Comparison of ENCODE assay signal across 8 cellular contexts in genomic region chr15:31328425-31328998, GRCh38. TPM values are rescaled to one million over a fixed set of nuclear protein-coding genes. Genes with fewer than 3 reads are reported as not detected.
DNase-seq lines count a peak whose midpoint lies in the region; ATAC-seq and TF ChIP-seq lines count a peak whose summit lies in the region.

No MANE protein-coding gene starts in this region.

- in situ Hi-C loops in KBM-7 (cut with MboI; ENCODE audit: low pct_unique_long_range_greater_than_20kb, low sequenced_read_pairs): no loop called here

- peak overlapping the region; percentile 94 to 100 (median 98) for H3K4me3 Mint-ChIP-seq in CD4-positive, CD25-positive, alpha-beta regulatory T cell

- H3K4me1 ChIP-seq in CD4-positive, CD25-positive, alpha-beta regulatory T cell (ENCODE audit: control insufficient read depth, insufficient read depth, low read length, poor library complexity, severe bottlenecking): peaks cover 60% of the 10 kb centered on the region
- H3K4me1 ChIP-seq in muscle layer of duodenum (ENCODE audit: control insufficient read depth in 1 of 2, insufficient read depth in 2 of 2, low read length in 2 of 2) (peaks cover 28 to 45% of the 10 kb centered on the region in 2 donors), stomach smooth muscle (ENCODE audit: control insufficient read depth, insufficient read depth, low read length) (peaks cover 48% of the 10 kb centered on the region)

- peak overlapping the region; percentile 93 to 97 (median 95) for H3K27ac Mint-ChIP-seq in CD4-positive, CD25-positive, alpha-beta regulatory T cell

- H3K27ac ChIP-seq in CD4-positive, CD25-positive, alpha-beta regulatory T cell (ENCODE audit: insufficient read depth, low read length, poor library complexity, severe bottlenecking): peak overlapping the region; percentile 99
- H3K27ac ChIP-seq in dorsolateral prefrontal cortex (peak overlapping the region in 58 of 59 donors; percentile 40 to 100 (median 92)), muscle layer of duodenum (ENCODE audit: low read length) (peak overlapping the region; percentile 91), stomach smooth muscle (ENCODE audit: low read length) (peak overlapping the region; percentile 62)

- H3K9me3 ChIP-seq in CD4-positive, CD25-positive, alpha-beta regulatory T cell (ENCODE audit: control insufficient read depth in 2 of 2, low read length in 2 of 2): no peaks in the 10 kb centered on the region
- no peaks in the 10 kb centered on the region for H3K9me3 ChIP-seq in muscle layer of duodenum (ENCODE audit: control insufficient read depth in 1 of 2, low read length in 2 of 2)
- H3K9me3 ChIP-seq in stomach smooth muscle (ENCODE audit: control insufficient read depth in 2 of 2, low read length in 2 of 2): no peaks in the 10 kb centered on the region

- H3K9me3 Mint-ChIP-seq in CD4-positive, CD25-positive, alpha-beta regulatory T cell: peaks cover 0 to 3% (median 0%) of the 10 kb centered on the region in 7 donors

- H3K9ac ChIP-seq in stomach smooth muscle (ENCODE audit: low read length in 2 of 2): peak overlapping the region; percentile 36 to 68

- peak; percentile 67 to 82 (median 81) for DNase-seq in CD4-positive, CD25-positive, alpha-beta regulatory T cell
- DNase-seq in KBM-7 (peak; percentile 36), dorsolateral prefrontal cortex (peak in 1 of 10 donors; percentile 50), SKM-1 (lab: John Stamatoyannopoulos, UW; ENCODE audit: unreplicated experiment) (no peak)
- DNase-seq in activated CD4-positive, alpha-beta T cell treated with anti-CD3 and anti-CD28 coated beads, Interleukin-2, amount 50 U/mL, for 24 hours (ENCODE audit: low read depth in 1 of 2, low spot score in 1 of 2): peak; percentile 59 to 67

- peak overlapping the region; percentile 97 for H3K4me3 ChIP-seq in CD4-positive, CD25-positive, alpha-beta regulatory T cell (ENCODE audit: low read depth, low read length)
- H3K4me3 ChIP-seq in dorsolateral prefrontal cortex (peak overlapping the region; percentile 63 to 98 (median 87)), muscle layer of duodenum (ENCODE audit: low read depth in 1 of 2, low read length in 2 of 2) (peak overlapping the region; percentile 79 to 85), stomach smooth muscle (ENCODE audit: low read length in 2 of 2) (peak overlapping the region; percentile 64 to 84)

- intact Hi-C loops in dorsolateral prefrontal cortex (cut with DNase I): loop anchor here (2.0 to 5.0 kb wide), 4 partner anchors 39 to 159 kb away; no protein-coding TSS in a partner anchor

- H3K36me3 Mint-ChIP-seq in CD4-positive, CD25-positive, alpha-beta regulatory T cell: peaks cover 14% of the 10 kb centered on the region

- no peaks in the 10 kb centered on the region for H3K27me3 ChIP-seq in CD4-positive, CD25-positive, alpha-beta regulatory T cell (ENCODE audit: control insufficient read depth, insufficient read depth, low read length)
- H3K27me3 ChIP-seq in dorsolateral prefrontal cortex (no peaks in the 10 kb centered on the region), muscle layer of duodenum (ENCODE audit: low read depth, low read length) (no peaks in the 10 kb centered on the region), stomach smooth muscle (ENCODE audit: control insufficient read depth in 1 of 2, insufficient read depth in 2 of 2, low read length in 2 of 2) (no peaks in the 10 kb centered on the region)

- H3K27me3 Mint-ChIP-seq in CD4-positive, CD25-positive, alpha-beta regulatory T cell: peaks cover 6% of the 10 kb centered on the region

- peak in 7 of 56 donors; percentile 6 to 22 (median 7) for TF ChIP-seq CTCF in dorsolateral prefrontal cortex (IDR thresholded peaks at IDR 0.05 in 54 of 56, conservative IDR thresholded peaks at IDR 0.05 in 2 of 56; ENCODE audit: low read depth in 1 of 56, partially characterized antibody in 56 of 56)

- H3K4me1 Mint-ChIP-seq in CD4-positive, CD25-positive, alpha-beta regulatory T cell: peaks cover 23 to 65% (median 46%) of the 10 kb centered on the region in 4 donors

- ATAC-seq in CD4-positive, CD25-positive, alpha-beta regulatory T cell (ENCODE audit: low read depth in 2 of 2): peak in 1 of 2 donors; percentile 0
- ATAC-seq in GM21526 (IDR thresholded peaks at IDR 0.05; ENCODE audit: low FRiP score, unreplicated experiment): no peak

- H3K36me3 ChIP-seq in CD4-positive, CD25-positive, alpha-beta regulatory T cell (ENCODE audit: control insufficient read depth, insufficient read depth, low read length): peaks cover 7% of the 10 kb centered on the region
- peaks cover 0 to 2% of the 10 kb centered on the region in 2 donors for H3K36me3 ChIP-seq in muscle layer of duodenum (ENCODE audit: control insufficient read depth in 1 of 2, insufficient read depth in 2 of 2, low read length in 2 of 2)
- H3K36me3 ChIP-seq in stomach smooth muscle (ENCODE audit: control insufficient read depth in 2 of 2, insufficient read depth in 2 of 2, low read length in 2 of 2): no peaks in the 10 kb centered on the region

RNA-seq across cellular contexts. Expression of gene KLF13, which starts 1.9 kb away (rescaled TPM):
- 227 TPM for total RNA-seq in CD4-positive, CD25-positive, alpha-beta regulatory T cell
- 10 to 100 TPM; 36.3 to 52.1 (median 47.7) TPM for polyA plus RNA-seq in CD4-positive, CD25-positive, alpha-beta regulatory T cell
- total RNA-seq in dorsolateral prefrontal cortex: 100 to 1,000 TPM in 101 of 120 experiments, 10 to 100 TPM in 19; 73.4 to 179 (median 116) TPM
